26 cellular contexts compared by ENCODE assay signal in the genomic region with DNA sequence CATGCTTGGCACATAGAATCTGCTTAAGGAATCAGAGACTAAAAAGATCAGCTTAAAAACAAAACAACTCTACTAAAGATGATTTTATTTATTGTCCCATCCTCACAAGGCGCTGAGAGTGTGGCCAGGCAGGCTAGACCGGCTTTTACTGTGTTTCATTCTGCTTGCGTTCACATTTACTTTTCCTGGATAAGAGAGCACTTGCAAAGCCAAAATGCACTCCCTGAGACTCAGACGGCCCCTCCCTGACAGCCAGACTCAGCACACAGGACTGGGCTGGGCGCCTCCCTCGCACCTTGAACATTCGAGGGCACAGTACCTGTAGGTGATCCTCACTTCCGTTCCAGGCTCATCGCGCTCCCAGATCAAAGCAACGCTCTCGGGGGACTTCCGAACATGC. TPM values are rescaled to one million over a fixed set of nuclear protein-coding genes. Genes with fewer than 3 reads are reported as not detected.
DNase-seq lines count a peak whose midpoint lies in the region; ATAC-seq, FAIRE-seq and TF ChIP-seq lines count a peak whose summit lies in the region.
"Had no signal": no experiment of that assay in that cellular context is flagged by ENCODE, and none has a peak within 500 bp of the region (broad histone marks: within the 10 kb centered on the region; RNA-seq: fewer than 3 reads in every experiment).

No MANE protein-coding gene starts in this region.

- no peaks in the 10 kb centered on the region for H3K27me3 Mint-ChIP-seq in activated naive CD4-positive, alpha-beta T cell treated with anti-CD3 and anti-CD28 coated beads for 36 hours (ENCODE audit: low read depth)

- WGBS in heart left ventricle, 4 donors = 79 to 86% (median 84%) methylated on average over 13 of the region's 13 CpGs
- WGBS in right cardiac atrium = 88% methylated on average over 13 of the region's 13 CpGs
- WGBS in ovary, 3 donors = 87 to 93% (median 88%) methylated on average over 13 of the region's 13 CpGs

- no peak for ATAC-seq in heart left ventricle
- ATAC-seq in right cardiac atrium = no peak
- peak; percentile 35 for ATAC-seq in upper lobe of right lung
- ATAC-seq: A549; activated CD8-positive, alpha-beta T cell treated with anti-CD3 and anti-CD28 coated beads, Interleukin-2, amount 10 ng/mL, durations not matched to agents 7 days and 5 days; activated naive CD4-positive, alpha-beta T cell treated with anti-CD3 and anti-CD28 coated beads, Interleukin-2, amount 50 U/mL, for 72 hours; activated T-cell treated with anti-CD3 and anti-CD28 coated beads, Interleukin-2, amount 50 U/mL, for 72 hours; natural killer cell had no signal

- peaks cover 0 to 25% (median 18%) of the 10 kb centered on the region in 9 donors for H3K36me3 ChIP-seq in heart left ventricle
- H3K36me3 ChIP-seq in ovary = no peaks in the 10 kb centered on the region
- H3K36me3 ChIP-seq in upper lobe of right lung = peaks cover 19% of the 10 kb centered on the region
- H3K36me3 ChIP-seq: colonic mucosa had no signal

- H3K4me1 ChIP-seq in heart left ventricle (peaks cover 19 to 98% (median 89%) of the 10 kb centered on the region in 12 donors), right cardiac atrium (ENCODE audit: control insufficient read depth, insufficient read depth, low read length) (peaks cover 47% of the 10 kb centered on the region), ovary (ENCODE audit: insufficient read depth) (peaks cover 30% of the 10 kb centered on the region), upper lobe of right lung (peaks cover 57% of the 10 kb centered on the region)

- TF ChIP-seq POLR2A in heart left ventricle (IDR thresholded peaks at IDR 0.05) = no peak
- TF ChIP-seq POLR2A in ovary (IDR thresholded peaks at IDR 0.05) = no peak

- peak overlapping the region in 11 of 12 donors; percentile 16 to 100 (median 93) for H3K27ac ChIP-seq in heart left ventricle
- no peak overlapping the region for H3K27ac ChIP-seq in right cardiac atrium (ENCODE audit: low read length)
- H3K27ac ChIP-seq in cingulate gyrus (ENCODE audit: low read depth, low read length) = peak overlapping the region; percentile 32
- no peak overlapping the region for H3K27ac ChIP-seq in ovary
- H3K27ac ChIP-seq in upper lobe of right lung = no peak overlapping the region
- H3K27ac ChIP-seq: A549, colonic mucosa had no signal

- intact Hi-C loops in heart left ventricle (cut with DNase I) (no loop called here), right cardiac atrium (cut with DNase I) (no loop called here), ovary (cut with DNase I) (no loop called here), upper lobe of right lung (cut with DNase I) (no loop called here)
- intact Hi-C loops in activated naive CD4-positive, alpha-beta T cell treated with anti-CD3 and anti-CD28 coated beads for 36 hours (cut with micrococcal nuclease) = no loop called here

- H3K36me3 Mint-ChIP-seq in activated naive CD4-positive, alpha-beta T cell treated with anti-CD3 and anti-CD28 coated beads for 36 hours (ENCODE audit: low read depth) = peaks cover 1% of the 10 kb centered on the region
- H3K36me3 Mint-ChIP-seq: activated naive CD4-positive, alpha-beta T cell treated with anti-CD3 and anti-CD28 coated beads, Interleukin-2, amount 50 U/mL, for 72 hours; natural killer cell had no signal

- FAIRE-seq in HTR-8/SVneo (lab: Jason Lieb, UNC) = no peak
- FAIRE-seq: A549, endometrium, G401.6 had no signal

- H3K27me3 ChIP-seq in heart left ventricle (no peaks in the 10 kb centered on the region), right cardiac atrium (ENCODE audit: control insufficient read depth, insufficient read depth) (no peaks in the 10 kb centered on the region), ovary (no peaks in the 10 kb centered on the region), upper lobe of right lung (no peaks in the 10 kb centered on the region)
- H3K27me3 ChIP-seq: colonic mucosa had no signal

- H3K9me3 ChIP-seq in heart left ventricle (no peaks in the 10 kb centered on the region), right cardiac atrium (ENCODE audit: control insufficient read depth, low read length) (no peaks in the 10 kb centered on the region), ovary (no peaks in the 10 kb centered on the region), upper lobe of right lung (no peaks in the 10 kb centered on the region)
- H3K9me3 ChIP-seq: A549, colonic mucosa had no signal

- H3K4me1 Mint-ChIP-seq in activated naive CD4-positive, alpha-beta T cell treated with anti-CD3 and anti-CD28 coated beads for 36 hours (ENCODE audit: low read depth) = peaks cover 28% of the 10 kb centered on the region

- H3K4me3 Mint-ChIP-seq in activated naive CD4-positive, alpha-beta T cell treated with anti-CD3 and anti-CD28 coated beads for 36 hours = no peak overlapping the region
- H3K4me3 Mint-ChIP-seq: activated CD8-positive, alpha-beta T cell treated with anti-CD3 and anti-CD28 coated beads, Interleukin-2, amount 10 ng/mL, durations not matched to agents 7 days and 5 days; activated T-cell treated with anti-CD3 and anti-CD28 coated beads, Interleukin-2, amount 50 U/mL, for 72 hours; natural killer cell had no signal

- H3K9me3 Mint-ChIP-seq in activated naive CD4-positive, alpha-beta T cell treated with anti-CD3 and anti-CD28 coated beads for 36 hours = no peaks in the 10 kb centered on the region
- H3K9me3 Mint-ChIP-seq: activated naive CD4-positive, alpha-beta T cell treated with anti-CD3 and anti-CD28 coated beads, Interleukin-2, amount 50 U/mL, for 72 hours; activated T-cell treated with anti-CD3 and anti-CD28 coated beads, Interleukin-2, amount 50 U/mL, for 72 hours; natural killer cell had no signal

- TF ChIP-seq CTCF in heart left ventricle (IDR thresholded peaks at IDR 0.05) (no peak), ovary (IDR thresholded peaks at IDR 0.05) (no peak), upper lobe of right lung (IDR thresholded peaks at IDR 0.05) (no peak)

- DNase-seq in heart left ventricle (peak in 2 of 5 donors; percentile 5 to 9), right cardiac atrium (no peak), ovary (peak in 3 of 5 donors; percentile 9 to 25 (median 20)), upper lobe of right lung (peak; percentile 72), HTR-8/SVneo (ENCODE audit: insufficient read length, low spot score) (no peak)
- DNase-seq in stimulated activated CD8-positive, alpha-beta memory T cell treated with anti-CD3 and anti-CD28 coated beads, Interleukin-4, amount 100 ng/mL, for 48 hours = no peak
- DNase-seq in activated naive CD4-positive, alpha-beta T cell treated with anti-CD3 and anti-CD28 coated beads for 36 hours = no peak
- DNase-seq: activated CD4-positive, CD25-positive, alpha-beta regulatory T cell; activated CD8-positive, alpha-beta T cell treated with anti-CD3 and anti-CD28 coated beads, Interleukin-2, amount 10 ng/mL, durations not matched to agents 7 days and 5 days; activated T-cell treated with anti-CD3 and anti-CD28 coated beads, Interleukin-2, amount 50 U/mL, for 72 hours; colonic mucosa; hippocampal formation; mesenchymal stem cell; natural killer cell; NCI-H1417 treated with DMSO at 0.1 percent for 48 hours; NCI-H524; stimulated activated CD4-positive, alpha-beta T cell treated with anti-CD3 and anti-CD28 coated beads, Interleukin-4, amount 100 ng/mL, for 1 hour; T-helper 9 cell had no signal

- TF ChIP-seq EP300 in ovary (IDR thresholded peaks at IDR 0.05) = no peak

- CTCF ChIA-PET in activated naive CD4-positive, alpha-beta T cell treated with anti-CD3 and anti-CD28 coated beads for 36 hours (lab: Charles Lee) = no interaction called here

- H3K27ac Mint-ChIP-seq in activated naive CD4-positive, alpha-beta T cell treated with anti-CD3 and anti-CD28 coated beads for 36 hours = no peak overlapping the region
- H3K27ac Mint-ChIP-seq: activated naive CD4-positive, alpha-beta T cell treated with anti-CD3 and anti-CD28 coated beads, Interleukin-2, amount 50 U/mL, for 72 hours; activated T-cell treated with anti-CD3 and anti-CD28 coated beads, Interleukin-2, amount 50 U/mL, for 72 hours had no signal

- H3K4me3 ChIP-seq in heart left ventricle (no peak overlapping the region), right cardiac atrium (ENCODE audit: low read length) (no peak overlapping the region), ovary (no peak overlapping the region), upper lobe of right lung (no peak overlapping the region)
- H3K4me3 ChIP-seq: A549, colonic mucosa, smooth muscle cell had no signal

RNA-seq across cellular contexts. Expression of a gene that starts 10.2 kb away (rescaled TPM):
- 100 to 1,000 TPM in 5 of 9 donors, 10 to 100 TPM in 4; 57.5 to 177 (median 104) TPM for total RNA-seq in heart left ventricle
- 10 to 100 TPM; 43.5 to 78.9 TPM for polyA plus RNA-seq in heart left ventricle
- 10 to 100 TPM; 14.8 to 61.8 (median 40.7) TPM for total RNA-seq in right cardiac atrium
- polyA plus RNA-seq in right cardiac atrium = 29.3 TPM
- total RNA-seq in ovary = 10 to 100 TPM; 14.9 to 37.0 (median 29.0) TPM
- 10 to 100 TPM; 13.1 to 31.9 TPM for polyA plus RNA-seq in ovary
- 37.2 TPM for total RNA-seq in upper lobe of right lung
- 10 to 100 TPM in 1 of 2 experiments, 1 to 10 TPM in 1; 9.4 to 10.1 TPM for total RNA-seq in activated naive CD4-positive, alpha-beta T cell treated with anti-CD3 and anti-CD28 coated beads for 36 hours

RNA-seq across cellular contexts. Expression of a gene that starts 34.2 kb away (rescaled TPM):
- under 1 TPM in 5 of 9 donors, not detected in 4; 0.22 to 0.96 (median 0.51) TPM for total RNA-seq in heart left ventricle
- polyA plus RNA-seq in heart left ventricle = under 1 TPM in 1 of 2 donors, not detected in 1; 0.19 TPM
- total RNA-seq in right cardiac atrium = under 1 TPM in 1 of 4 donors, not detected in 3; 0.44 TPM
- 0.27 TPM for polyA plus RNA-seq in right cardiac atrium
- 1 to 10 TPM in 2 of 7 donors, under 1 TPM in 3, not detected in 2; 0.13 to 1.4 (median 0.96) TPM for total RNA-seq in ovary
- polyA plus RNA-seq in ovary = under 1 TPM; 0.11 to 0.75 TPM
- not detected for total RNA-seq in upper lobe of right lung
- total RNA-seq in activated naive CD4-positive, alpha-beta T cell treated with anti-CD3 and anti-CD28 coated beads for 36 hours = not detected
- total RNA-seq: activated CD8-positive, alpha-beta T cell treated with anti-CD3 and anti-CD28 coated beads, Interleukin-2, amount 10 ng/mL, durations not matched to agents 7 days and 5 days; activated naive CD4-positive, alpha-beta T cell treated with anti-CD3 and anti-CD28 coated beads, Interleukin-2, amount 50 U/mL, for 72 hours; colonic mucosa; natural killer cell; smooth muscle cell; urinary bladder had no signal
- polyA plus RNA-seq: BJ, smooth muscle cell had no signal

RNA-seq across cellular contexts. Expression of a gene that starts 55.2 kb away (rescaled TPM):
- 10 to 100 TPM; 22.6 to 61.3 (median 31.9) TPM for total RNA-seq in heart left ventricle
- polyA plus RNA-seq in heart left ventricle = 10 to 100 TPM; 16.2 to 58.5 TPM
- 10 to 100 TPM; 32.8 to 35.1 (median 34.8) TPM for total RNA-seq in right cardiac atrium
- 28.0 TPM for polyA plus RNA-seq in right cardiac atrium
- 10 to 100 TPM; 23.5 to 59.0 (median 45.3) TPM for total RNA-seq in ovary
- polyA plus RNA-seq in ovary = 100 to 1,000 TPM in 1 of 2 donors, 10 to 100 TPM in 1; 46.0 to 103 TPM
- total RNA-seq in upper lobe of right lung = 73.5 TPM
- 10 to 100 TPM; 46.9 to 50.9 TPM for total RNA-seq in activated naive CD4-positive, alpha-beta T cell treated with anti-CD3 and anti-CD28 coated beads for 36 hours

Comparison
In these comparisons a context has a peak if more than half of its experiments do, and no peak if none do; other contexts are left out.
1. H3K27ac ChIP-seq: peak in heart left ventricle (11 of 12) and cingulate gyrus (single experiment); none in right cardiac atrium (single experiment), ovary (0 of 2) and upper lobe of right lung (single experiment).
2. DNase-seq: peak in ovary (3 of 5) and upper lobe of right lung (single experiment); none in right cardiac atrium (0 of 3), stimulated activated CD8-positive, alpha-beta memory T cell treated with anti-CD3 and anti-CD28 coated beads, Interleukin-4, amount 100 ng/mL, for 48 hours (single experiment), HTR-8/SVneo (single experiment) and activated naive CD4-positive, alpha-beta T cell treated with anti-CD3 and anti-CD28 coated beads for 36 hours (single experiment).